ENCODE assay signal across 1 cellular context in the genomic region with DNA sequence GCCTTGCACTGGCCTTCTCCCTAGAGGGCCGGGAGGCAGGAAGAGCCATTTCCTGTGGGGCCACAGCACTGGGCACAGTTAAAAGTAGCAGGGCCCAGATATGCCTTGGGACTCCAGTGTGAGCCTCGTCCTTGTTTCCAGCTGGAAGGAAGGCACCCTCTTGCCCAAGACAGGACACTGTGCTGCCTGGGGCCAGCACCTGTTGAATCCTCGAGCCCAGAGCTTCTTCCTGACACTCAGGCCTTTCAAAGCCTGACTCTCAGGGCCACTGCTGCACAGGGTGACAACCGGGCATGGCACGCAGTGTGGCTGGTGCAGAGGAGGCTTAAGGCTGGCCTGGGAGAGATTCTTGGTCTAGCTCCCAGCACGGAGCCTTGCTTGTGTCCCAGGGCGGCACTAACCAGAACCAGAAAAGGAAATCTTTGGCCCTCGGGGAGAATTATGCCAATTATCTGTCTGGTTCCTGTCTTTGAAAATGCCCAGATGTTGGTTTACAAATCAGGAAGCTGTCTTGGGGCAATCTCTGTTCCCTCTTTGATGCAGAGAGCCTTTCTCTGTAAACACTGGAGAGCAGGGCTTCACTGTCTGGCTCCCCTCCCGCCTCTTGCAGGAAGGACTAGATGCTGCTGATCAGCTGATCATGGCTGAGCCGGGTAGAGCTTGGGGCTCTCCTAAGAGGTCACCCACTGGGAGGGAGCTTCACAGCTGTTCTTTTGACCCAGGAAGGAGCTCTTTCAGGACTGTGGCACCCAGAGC.
TF ChIP-seq lines count a peak whose summit lies in the region.

No MANE protein-coding gene starts in this region.

TF ChIP-seq in SK-N-SH treated with all-trans-retinoic acid at 6 μM for 48 hours, 23 proteins besides CTCF, POLR2A, EP300 and RAD21 (continued from another document):
- TF ChIP-seq CREB5 (CRISPR knock-in tag; IDR thresholded peaks at IDR 0.05; ENCODE audit: low read depth) (no peak), GLIS3 (CRISPR knock-in tag; IDR thresholded peaks at IDR 0.05) (no peak), ZC3H10 (CRISPR knock-in tag; IDR thresholded peaks at IDR 0.05) (no peak)
- TF ChIP-seq, protein P1, sequence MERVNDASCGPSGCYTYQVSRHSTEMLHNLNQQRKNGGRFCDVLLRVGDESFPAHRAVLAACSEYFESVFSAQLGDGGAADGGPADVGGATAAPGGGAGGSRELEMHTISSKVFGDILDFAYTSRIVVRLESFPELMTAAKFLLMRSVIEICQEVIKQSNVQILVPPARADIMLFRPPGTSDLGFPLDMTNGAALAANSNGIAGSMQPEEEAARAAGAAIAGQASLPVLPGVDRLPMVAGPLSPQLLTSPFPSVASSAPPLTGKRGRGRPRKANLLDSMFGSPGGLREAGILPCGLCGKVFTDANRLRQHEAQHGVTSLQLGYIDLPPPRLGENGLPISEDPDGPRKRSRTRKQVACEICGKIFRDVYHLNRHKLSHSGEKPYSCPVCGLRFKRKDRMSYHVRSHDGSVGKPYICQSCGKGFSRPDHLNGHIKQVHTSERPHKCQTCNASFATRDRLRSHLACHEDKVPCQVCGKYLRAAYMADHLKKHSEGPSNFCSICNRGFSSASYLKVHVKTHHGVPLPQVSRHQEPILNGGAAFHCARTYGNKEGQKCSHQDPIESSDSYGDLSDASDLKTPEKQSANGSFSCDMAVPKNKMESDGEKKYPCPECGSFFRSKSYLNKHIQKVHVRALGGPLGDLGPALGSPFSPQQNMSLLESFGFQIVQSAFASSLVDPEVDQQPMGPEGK (CRISPR knock-in tag; IDR thresholded peaks at IDR 0.05; ENCODE audit: borderline replicate concordance), result no peak
